ENCODE assay signal across 19 cellular contexts in genomic region chr11:127733552-127733951, GRCh38.
DNase-seq lines count a peak whose midpoint lies in the region; ATAC-seq and TF ChIP-seq lines count a peak whose summit lies in the region.
"Had no signal": no experiment of that assay in that cellular context is flagged by ENCODE, and none has a peak within 500 bp of the region (broad histone marks: within the 10 kb centered on the region; RNA-seq: fewer than 3 reads in every experiment).

No MANE protein-coding gene starts in this region.

- DNase-seq in heart right ventricle (peak; percentile 7 to 54), cardiac septum (ENCODE audit: low spot score) (no peak), RPMI8226 (peak; percentile 18), left ventricle myocardium inferior (peak; percentile 22), upper lobe of right lung (no peak)
- no peak for DNase-seq in activated CD4-positive, CD25-positive, alpha-beta regulatory T cell treated with anti-CD3 and anti-CD28 coated beads, Interleukin-2, amount 50 U/mL, for 72 hours
- DNase-seq: activated CD4-positive, alpha-beta T cell treated with anti-CD3 and anti-CD28 coated beads, Interleukin-2, amount 50 U/mL, for 1 hour; activated CD8-positive, alpha-beta memory T cell treated with anti-CD3 and anti-CD28 coated beads, Interleukin-2, amount 50 U/mL, for 48 hours; activated effector memory CD4-positive, alpha-beta T cell treated with Interleukin-2 at 50 U/mL for 16 hours; activated naive CD8-positive, alpha-beta T cell treated with anti-CD3 and anti-CD28 coated beads, Interleukin-2, amount 50 U/mL, for 24 hours; brain microvascular endothelial cell; colonic mucosa; HFFc6; NCI-H1694; psoas muscle; small intestine; stimulated activated naive CD4-positive, alpha-beta T cell had no signal

- intact Hi-C loops in heart right ventricle (cut with DNase I) (loop anchor here in 1 of 10 donors (5.0 kb wide), 1 partner anchor 34 kb away; no protein-coding TSS in a partner anchor), cardiac septum (cut with DNase I) (loop anchor here (10.0 kb wide), 1 partner anchor 239 kb away; no protein-coding TSS in a partner anchor), left ventricle myocardium inferior (cut with micrococcal nuclease) (no loop called here), upper lobe of right lung (cut with DNase I) (no loop called here)

- no peaks in the 10 kb centered on the region for H3K9me3 ChIP-seq in heart right ventricle
- no peaks in the 10 kb centered on the region for H3K9me3 ChIP-seq in left ventricle myocardium inferior (replicated peaks)
- H3K9me3 ChIP-seq in upper lobe of right lung: no peaks in the 10 kb centered on the region
- H3K9me3 ChIP-seq: colonic mucosa, psoas muscle had no signal

- H3K27ac ChIP-seq in heart right ventricle: peak overlapping the region in 4 of 10 donors; percentile 13 to 64 (median 38)
- peak overlapping the region; percentile 72 for H3K27ac ChIP-seq in left ventricle myocardium inferior (replicated peaks)
- H3K27ac ChIP-seq in upper lobe of right lung: no peak overlapping the region
- H3K27ac ChIP-seq: brain microvascular endothelial cell, colonic mucosa, psoas muscle had no signal

- H3K4me1 ChIP-seq in heart right ventricle: peaks cover 0 to 12% (median 0%) of the 10 kb centered on the region in 9 donors
- H3K4me1 ChIP-seq in left ventricle myocardium inferior: peaks cover 15% of the 10 kb centered on the region
- H3K4me1 ChIP-seq in upper lobe of right lung: no peaks in the 10 kb centered on the region
- H3K4me1 ChIP-seq: colonic mucosa, psoas muscle had no signal

- WGBS in heart right ventricle, 2 donors: 4 to 5% methylated on average over 4 of the region's 4 CpGs

- H3K27me3 ChIP-seq in heart right ventricle: no peaks in the 10 kb centered on the region
- H3K27me3 ChIP-seq in left ventricle myocardium inferior (ENCODE audit: low read depth): no peaks in the 10 kb centered on the region
- H3K27me3 ChIP-seq in upper lobe of right lung: no peaks in the 10 kb centered on the region
- H3K27me3 ChIP-seq: brain microvascular endothelial cell, colonic mucosa had no signal

- ATAC-seq in heart right ventricle (peak; percentile 72 to 96 (median 90)), upper lobe of right lung (peak; percentile 49), GM21515 (IDR thresholded peaks at IDR 0.05; ENCODE audit: unreplicated experiment) (no peak), HG02759 (IDR thresholded peaks at IDR 0.05; ENCODE audit: unreplicated experiment) (no peak)
- ATAC-seq: activated naive CD8-positive, alpha-beta T cell treated with anti-CD3 and anti-CD28 coated beads, Interleukin-2, amount 50 U/mL, for 24 hours had no signal

- H3K36me3 ChIP-seq in heart right ventricle: no peaks in the 10 kb centered on the region
- no peaks in the 10 kb centered on the region for H3K36me3 ChIP-seq in left ventricle myocardium inferior
- no peaks in the 10 kb centered on the region for H3K36me3 ChIP-seq in upper lobe of right lung
- H3K36me3 ChIP-seq: brain microvascular endothelial cell, colonic mucosa had no signal

- no peak for TF ChIP-seq CTCF in heart right ventricle (IDR thresholded peaks at IDR 0.05)
- no peak for TF ChIP-seq CTCF in left ventricle myocardium inferior (IDR thresholded peaks at IDR 0.05; ENCODE audit: borderline replicate concordance)
- no peak for TF ChIP-seq CTCF in upper lobe of right lung (IDR thresholded peaks at IDR 0.05)

- no peak overlapping the region for H3K4me3 ChIP-seq in heart right ventricle
- H3K4me3 ChIP-seq in left ventricle myocardium inferior: peak overlapping the region; percentile 29
- no peak overlapping the region for H3K4me3 ChIP-seq in upper lobe of right lung
- H3K4me3 ChIP-seq: colonic mucosa, psoas muscle had no signal

Comparison
In these comparisons a context has a peak if more than half of its experiments do, and no peak if none do; other contexts are left out.
1. DNase-seq: peak in heart right ventricle (2 of 2), RPMI8226 (single experiment) and left ventricle myocardium inferior (single experiment); none in cardiac septum (single experiment), upper lobe of right lung (single experiment) and activated CD4-positive, CD25-positive, alpha-beta regulatory T cell treated with anti-CD3 and anti-CD28 coated beads, Interleukin-2, amount 50 U/mL, for 72 hours (single experiment).
2. ATAC-seq: peak in heart right ventricle (8 of 8) and upper lobe of right lung (single experiment); none in GM21515 (single experiment) and HG02759 (single experiment).